9 cellular contexts compared by ENCODE assay signal in the genomic region with DNA sequence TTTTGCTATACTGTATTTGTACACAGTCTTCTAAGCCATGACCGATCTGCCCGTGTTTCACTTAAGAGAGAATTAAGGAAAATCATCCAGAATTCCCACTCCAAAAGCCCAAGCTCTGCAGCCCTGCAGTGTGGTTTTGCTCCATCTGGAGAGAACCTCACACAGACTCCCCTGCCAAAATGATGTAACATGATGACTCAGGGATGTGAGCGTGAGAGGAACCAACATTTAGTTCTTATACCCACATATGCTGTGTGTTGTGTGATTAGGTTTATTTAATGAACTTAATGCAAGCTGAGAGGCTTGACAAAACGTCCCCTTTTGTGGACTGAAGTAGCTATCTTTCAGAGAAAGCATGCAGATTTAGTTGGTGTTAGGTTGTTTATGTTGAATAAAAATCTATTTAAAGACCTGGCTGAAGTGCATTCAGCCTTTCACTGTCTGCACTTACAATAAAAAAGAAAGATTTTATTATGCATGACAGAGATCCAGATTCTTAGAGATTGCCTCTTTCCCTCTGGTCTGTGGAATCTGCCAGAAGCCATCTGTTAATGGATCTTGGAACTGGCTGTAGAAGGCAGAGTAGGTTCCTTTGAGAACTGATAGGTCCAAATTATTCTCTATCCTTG. TPM values are rescaled to one million over a fixed set of nuclear protein-coding genes. Genes with fewer than 3 reads are reported as not detected.
DNase-seq lines count a peak whose midpoint lies in the region; ATAC-seq, FAIRE-seq and TF ChIP-seq lines count a peak whose summit lies in the region.
"Had no signal": no experiment of that assay in that cellular context is flagged by ENCODE, and none has a peak within 500 bp of the region (broad histone marks: within the 10 kb centered on the region; RNA-seq: fewer than 3 reads in every experiment).

No MANE protein-coding gene starts in this region.

- H3K36me3 ChIP-seq in PC-3 (ENCODE audit: low read depth, low read length), result no peaks in the 10 kb centered on the region; the same call in 1 of the 2 replicates
- peaks cover 0 to 3% of the 10 kb centered on the region in 2 experiments for H3K36me3 ChIP-seq in endothelial cell of umbilical vein (ENCODE audit: control insufficient read depth in 2 of 2, extremely low read depth in 1 of 2, insufficient read depth in 2 of 2, low read length in 2 of 2)

- H3K9ac ChIP-seq in PC-3 (ENCODE audit: low read length), result peak overlapping the region; percentile 28; the same call in 1 of the 2 replicates
- H3K9ac ChIP-seq in endothelial cell of umbilical vein (replicated peaks; ENCODE audit: extremely low read depth, insufficient read depth, low read length), result no peak overlapping the region

- peak overlapping the region; percentile 8; the same call in 1 of the 2 replicates for H3K4me3 ChIP-seq in PC-3 (ENCODE audit: low read length)
- H3K4me3 ChIP-seq in endothelial cell of umbilical vein (replicated peaks in 1 of 3; ENCODE audit: insufficient read depth in 1 of 3, low read depth in 1 of 3, low read length in 3 of 3), result no peak overlapping the region

- no peaks in the 10 kb centered on the region for H3K9me1 ChIP-seq in endothelial cell of umbilical vein (replicated peaks; ENCODE audit: control insufficient read depth, extremely low read depth, insufficient read depth, low read length)

- ATAC-seq in PC-3 (peak; percentile 95), natural killer cell (no peak), HG02973 (IDR thresholded peaks at IDR 0.05; ENCODE audit: unreplicated experiment) (no peak)
- no peak for ATAC-seq in naive thymus-derived CD8-positive, alpha-beta T cell

- no peaks in the 10 kb centered on the region for H3F3A ChIP-seq in PC-3 (ENCODE audit: low read length, unreplicated experiment)

- no peak for TF ChIP-seq POLR2A in endothelial cell of umbilical vein (IDR thresholded peaks at IDR 0.05; ENCODE audit: low read depth, low read length)

- H4K20me1 ChIP-seq in PC-3 (ENCODE audit: low read length) (peaks cover 40% of the 10 kb centered on the region), endothelial cell of umbilical vein (replicated peaks; ENCODE audit: control insufficient read depth, extremely low read depth, insufficient read depth, low read length) (peaks cover 9% of the 10 kb centered on the region)

- peak; percentile 28 for FAIRE-seq in endothelial cell of umbilical vein (lab: Jason Lieb, UNC)

- H3K27ac Mint-ChIP-seq in activated T-cell treated with anti-CD3 and anti-CD28 coated beads, Interleukin-2, amount 50 U/mL, for 24 hours, result peak overlapping the region; percentile 76
- H3K27ac Mint-ChIP-seq in natural killer cell, result peak overlapping the region; percentile 26 to 49
- no peak overlapping the region for H3K27ac Mint-ChIP-seq in naive thymus-derived CD8-positive, alpha-beta T cell

- H3K79me2 ChIP-seq in PC-3 (ENCODE audit: low read length) (peaks cover 98% of the 10 kb centered on the region), endothelial cell of umbilical vein (ENCODE audit: control insufficient read depth, insufficient read depth, low read length) (peaks cover 98% of the 10 kb centered on the region)

- peaks cover 83% of the 10 kb centered on the region for H3K36me3 Mint-ChIP-seq in activated T-cell treated with anti-CD3 and anti-CD28 coated beads, Interleukin-2, amount 50 U/mL, for 24 hours (ENCODE audit: low read depth)
- H3K36me3 Mint-ChIP-seq in natural killer cell, result no peaks in the 10 kb centered on the region
- peaks cover 0 to 26% (median 10%) of the 10 kb centered on the region in 3 donors for H3K36me3 Mint-ChIP-seq in naive thymus-derived CD8-positive, alpha-beta T cell

- no peaks in the 10 kb centered on the region for H3K9me3 Mint-ChIP-seq in activated T-cell treated with anti-CD3 and anti-CD28 coated beads, Interleukin-2, amount 50 U/mL, for 24 hours
- no peaks in the 10 kb centered on the region for H3K9me3 Mint-ChIP-seq in natural killer cell
- H3K9me3 Mint-ChIP-seq in naive thymus-derived CD8-positive, alpha-beta T cell, result peaks cover 0 to under 1% (median 0%) of the 10 kb centered on the region in 9 donors

- no TSS peak for BruUV-seq in PC-3 (replicated peaks; lab: Mats Ljungman, UMichigan)
- BruUV-seq in endothelial cell of umbilical vein (replicated peaks; lab: Mats Ljungman, UMichigan), result no TSS peak

- CTCF ChIA-PET in PC-3 (lab: Charles Lee) (no interaction called here), endothelial cell of umbilical vein (lab: Charles Lee) (interaction anchor here (2.3 kb wide), 1 partner anchor 10 kb away, joined by 14 read pairs; no protein-coding TSS in a partner anchor)

- H3K9me2 ChIP-seq in PC-3 (replicated peaks; ENCODE audit: low read length), result no peaks in the 10 kb centered on the region

- POLR2A ChIA-PET in PC-3 (lab: Charles Lee; ENCODE audit: unreplicated experiment), result no interaction called here
- POLR2A ChIA-PET in endothelial cell of umbilical vein (lab: Charles Lee), result no interaction called here
- POLR2A ChIA-PET in naive thymus-derived CD8-positive, alpha-beta T cell (lab: Charles Lee), result no interaction called here

- H3K4me1 ChIP-seq in PC-3 (ENCODE audit: insufficient read depth, low read length), result peaks cover 42% of the 10 kb centered on the region
- H3K4me1 ChIP-seq in endothelial cell of umbilical vein (ENCODE audit: control insufficient read depth, extremely low read depth, insufficient read depth, low read length), result peaks cover 11% of the 10 kb centered on the region

- dilution Hi-C loops in endothelial cell of umbilical vein (cut with MboI; ENCODE audit: extremely low pct_ligation_motif_present, low sequenced_read_pairs), result no loop called here

- peak overlapping the region; percentile 59 for H3K4me2 ChIP-seq in PC-3 (ENCODE audit: low read length)
- H3K4me2 ChIP-seq in endothelial cell of umbilical vein (ENCODE audit: insufficient read depth, low read length), result no peak overlapping the region

- H3K9me3 ChIP-seq in PC-3 (ENCODE audit: low read length) (no peaks in the 10 kb centered on the region), endothelial cell of umbilical vein (replicated peaks; ENCODE audit: control insufficient read depth, insufficient read depth, low read length) (no peaks in the 10 kb centered on the region)

- intact Hi-C loops in PC-3 (cut with micrococcal nuclease) (no loop called here), endothelial cell of umbilical vein (cut with micrococcal nuclease) (no loop called here), natural killer cell (cut with micrococcal nuclease) (no loop called here)

- H3K4me3 Mint-ChIP-seq in activated T-cell treated with anti-CD3 and anti-CD28 coated beads, Interleukin-2, amount 50 U/mL, for 24 hours, result no peak overlapping the region
- no peak overlapping the region for H3K4me3 Mint-ChIP-seq in natural killer cell
- peak overlapping the region in 1 of 10 donors; percentile 28 for H3K4me3 Mint-ChIP-seq in naive thymus-derived CD8-positive, alpha-beta T cell

- H3K27ac ChIP-seq in PC-3 (ENCODE audit: low read length) (peak overlapping the region; percentile 78), endothelial cell of umbilical vein (ENCODE audit: insufficient read depth, low read depth, low read length) (no peak overlapping the region)

- no peaks in the 10 kb centered on the region for H3K27me3 Mint-ChIP-seq in activated T-cell treated with anti-CD3 and anti-CD28 coated beads, Interleukin-2, amount 50 U/mL, for 24 hours
- H3K27me3 Mint-ChIP-seq in natural killer cell (ENCODE audit: low read depth in 2 of 2), result no peaks in the 10 kb centered on the region
- H3K27me3 Mint-ChIP-seq in naive thymus-derived CD8-positive, alpha-beta T cell, result no peaks in the 10 kb centered on the region

- H2AFZ ChIP-seq in PC-3 (ENCODE audit: low read length), result no peak overlapping the region
- H2AFZ ChIP-seq in endothelial cell of umbilical vein (ENCODE audit: low read depth, low read length), result no peak overlapping the region

- DNase-seq in activated T-cell treated with anti-CD3 and anti-CD28 coated beads, Interleukin-2, amount 50 U/mL, for 24 hours, result no peak
- no peak for DNase-seq in activated T-cell treated with anti-CD3 and anti-CD28 coated beads, Interleukin-2, amount 50 U/mL, for 1 hour
- peak; percentile 92 for DNase-seq in PC-3
- DNase-seq in endothelial cell of umbilical vein (ENCODE audit: low read depth, low spot score), result peak; percentile 34
- no peak for DNase-seq in natural killer cell
- DNase-seq in naive thymus-derived CD8-positive, alpha-beta T cell, result no peak
- no peak for DNase-seq in ecto neural progenitor cell (ENCODE audit: low spot score)
- DNase-seq: DND-41 had no signal

- H3K27me3 ChIP-seq in PC-3 (ENCODE audit: low read length) (no peaks in the 10 kb centered on the region), endothelial cell of umbilical vein (ENCODE audit: control insufficient read depth in 2 of 2, insufficient read depth in 2 of 2, low read length in 2 of 2) (no peaks in the 10 kb centered on the region)

- H3K4me1 Mint-ChIP-seq in activated T-cell treated with anti-CD3 and anti-CD28 coated beads, Interleukin-2, amount 50 U/mL, for 24 hours (ENCODE audit: low read depth), result peaks cover 84% of the 10 kb centered on the region
- H3K4me1 Mint-ChIP-seq in natural killer cell, result peaks cover 68 to 79% of the 10 kb centered on the region in 2 donors
- H3K4me1 Mint-ChIP-seq in naive thymus-derived CD8-positive, alpha-beta T cell, result peaks cover 41 to 92% (median 81%) of the 10 kb centered on the region in 4 donors

- no peak for TF ChIP-seq CTCF in PC-3 (conservative IDR thresholded peaks at IDR 0.05; ENCODE audit: low read depth, low read length)
- TF ChIP-seq CTCF in endothelial cell of umbilical vein (IDR thresholded peaks at IDR 0.05; ENCODE audit: extremely low read depth in 1 of 2, insufficient read depth in 1 of 2, low read depth in 1 of 2, low read length in 2 of 2), result no peak
- TF ChIP-seq CTCF in natural killer cell (IDR thresholded peaks at IDR 0.05), result no peak

TF ChIP-seq in endothelial cell of umbilical vein, 7 proteins besides CTCF, POLR2A, EP300 and RAD21 (continues in another document):
- TF ChIP-seq FOS (IDR thresholded peaks at IDR 0.05; ENCODE audit: borderline replicate concordance, insufficient read depth, low read length) (peak; percentile 51), JUN (IDR thresholded peaks at IDR 0.05; ENCODE audit: borderline replicate concordance, insufficient read depth, insufficient read length, low read depth) (peak; percentile 19)

RNA-seq across cellular contexts. Expression of gene RAB12, which starts 6.3 kb away (rescaled TPM):
- 50.9 and 54.9 TPM in 2 replicates for total RNA-seq in PC-3 (2014; rRNA removed)
- total RNA-seq in endothelial cell of umbilical vein, result 42.0 and 45.4 TPM in 2 replicates
- 9.2 and 11.5 TPM in 2 replicates for polyA plus RNA-seq in endothelial cell of umbilical vein
- polyA plus RNA-seq in endothelial cell of umbilical vein (2011; cell fraction: cytosol; rRNA removed), result 18.3 and 18.5 TPM in 2 replicates
- polyA plus RNA-seq in endothelial cell of umbilical vein (2011; cell fraction: nucleus; rRNA removed), result 34.7 and 44.0 TPM in 2 replicates
- 32.3 and 39.5 TPM in 2 replicates for polyA plus RNA-seq in endothelial cell of umbilical vein (2012)
- polyA minus RNA-seq in endothelial cell of umbilical vein, result 16.5 and 23.1 TPM in 2 replicates
- polyA minus RNA-seq in endothelial cell of umbilical vein (2011; cell fraction: cytosol; rRNA and poly(A)+ RNA removed), result 12.3 TPM
- polyA minus RNA-seq in endothelial cell of umbilical vein (2011; cell fraction: nucleus; rRNA and poly(A)+ RNA removed), result 20.9 and 25.3 TPM in 2 replicates
- 10 to 100 TPM; 21.3 to 27.5 (median 21.8) TPM for total RNA-seq in natural killer cell
- 10 to 100 TPM; 23.3 to 23.7 TPM for total RNA-seq in naive thymus-derived CD8-positive, alpha-beta T cell
- polyA plus RNA-seq in naive thymus-derived CD8-positive, alpha-beta T cell, result under 1 TPM; 0.24 to 0.33 (median 0.26) TPM

Comparison
In these comparisons a context has a peak if more than half of its experiments do, and no peak if none do; other contexts are left out.
1. DNase-seq: peak in PC-3 (single experiment) and endothelial cell of umbilical vein (single experiment); none in activated T-cell treated with anti-CD3 and anti-CD28 coated beads, Interleukin-2, amount 50 U/mL, for 24 hours (single experiment), activated T-cell treated with anti-CD3 and anti-CD28 coated beads, Interleukin-2, amount 50 U/mL, for 1 hour (single experiment), natural killer cell (single experiment), naive thymus-derived CD8-positive, alpha-beta T cell (0 of 10) and ecto neural progenitor cell (single experiment).
2. H3K27ac Mint-ChIP-seq: peak in activated T-cell treated with anti-CD3 and anti-CD28 coated beads, Interleukin-2, amount 50 U/mL, for 24 hours (single experiment) and natural killer cell (2 of 2); none in naive thymus-derived CD8-positive, alpha-beta T cell (0 of 10).